ENCODE assay signal across 8 cellular contexts in the genomic region with DNA sequence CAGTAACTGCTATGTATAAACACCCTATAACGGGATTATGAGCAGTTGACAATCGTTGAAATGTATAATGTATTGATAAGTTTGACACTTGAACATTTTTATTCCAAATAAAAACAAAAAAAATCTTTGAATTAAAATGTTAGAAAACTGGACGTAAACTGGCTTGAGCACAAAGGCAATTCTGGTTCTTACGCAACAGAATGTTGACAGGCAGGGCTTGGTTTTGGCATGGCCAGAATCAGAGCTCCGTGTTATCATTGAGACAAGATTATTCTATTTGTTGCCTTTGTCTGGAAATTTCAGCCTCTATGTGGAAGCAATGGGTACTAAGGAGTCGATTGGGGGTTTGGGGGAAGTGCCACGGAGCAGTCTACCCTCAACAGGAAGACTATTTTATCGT.
"Had no signal": no experiment of that assay in that cellular context is flagged by ENCODE, and none has a peak within 500 bp of the region (broad histone marks: within the 10 kb centered on the region; RNA-seq: fewer than 3 reads in every experiment).

No MANE protein-coding gene starts in this region.

- H3K4me2 ChIP-seq: GM23338, KMS-11 had no signal

- H3K9me3 ChIP-seq: HAP-1 had no signal

- ATAC-seq: GM23338, HCT116 had no signal

- DNase-seq: H7, HFFc6, KBM-7 had no signal

- H3K27ac ChIP-seq: HL-60, KMS-11 had no signal

- H3K4me3 ChIP-seq: GM23338, HAP-1 had no signal

- H3K36me3 ChIP-seq: HAP-1 had no signal

- H2AFZ ChIP-seq: GM23338 had no signal

- H3K9ac ChIP-seq: KMS-11 had no signal
